In genomic region chr10:128210215-128211063, GRCh38 we compare ENCODE assay signal across 8 cellular contexts.
DNase-seq lines count a peak whose midpoint lies in the region; ATAC-seq and TF ChIP-seq lines count a peak whose summit lies in the region.

No MANE protein-coding gene starts in this region.

- H3K27ac Mint-ChIP-seq in activated naive CD8-positive, alpha-beta T cell, result no peak overlapping the region

- H3K9me3 ChIP-seq in HCT116 (ENCODE audit: control insufficient read depth in 1 of 2, insufficient read depth in 1 of 2, low read depth in 1 of 2, low read length in 2 of 2) (no peaks in the 10 kb centered on the region), heart right ventricle (no peaks in the 10 kb centered on the region), psoas muscle (no peaks in the 10 kb centered on the region), uterus (no peaks in the 10 kb centered on the region)

- CTCF ChIA-PET in HCT116 (lab: Charles Lee), result interaction anchor here (0.6 to 1.7 kb wide), 3 partner anchors 32 to 549 kb away, joined by 4 to 16 read pairs (median 6); no protein-coding TSS in a partner anchor

- no peaks in the 10 kb centered on the region for H3K9me3 Mint-ChIP-seq in activated naive CD8-positive, alpha-beta T cell (ENCODE audit: low read depth)

- peak overlapping the region; percentile 80 for H3K4me3 Mint-ChIP-seq in activated naive CD8-positive, alpha-beta T cell

- no TSS peak for BruUV-seq in HCT116 (replicated peaks; lab: Mats Ljungman, UMichigan)

- H3K36me3 Mint-ChIP-seq in activated naive CD8-positive, alpha-beta T cell, result no peaks in the 10 kb centered on the region

- H3K79me2 ChIP-seq in HCT116 (ENCODE audit: insufficient read depth, low read length), result no peaks in the 10 kb centered on the region

- TF ChIP-seq POLR2A in HCT116 (IDR thresholded peaks at IDR 0.05; ENCODE audit: borderline replicate concordance, extremely low read depth, insufficient read depth, insufficient read length), result no peak
- TF ChIP-seq POLR2A in uterus (IDR thresholded peaks at IDR 0.05), result no peak

- peaks cover 2 to 21% of the 10 kb centered on the region in 2 experiments; a peak in 2 of 4 replicates for H3K4me1 ChIP-seq in HCT116 (ENCODE audit: control insufficient read depth in 1 of 2, insufficient read depth in 2 of 2, low read length in 2 of 2)
- peaks cover 0 to 19% (median 5%) of the 10 kb centered on the region in 9 donors for H3K4me1 ChIP-seq in heart right ventricle
- no peaks in the 10 kb centered on the region for H3K4me1 ChIP-seq in psoas muscle
- H3K4me1 ChIP-seq in uterus, result peaks cover 0 to 5% of the 10 kb centered on the region in 2 donors

- peak overlapping the region; percentile 25 for H2AFZ ChIP-seq in HCT116 (ENCODE audit: low read depth, low read length, poor library complexity, severe bottlenecking)

- no peaks in the 10 kb centered on the region for H3K36me3 ChIP-seq in HCT116 (ENCODE audit: control insufficient read depth in 1 of 2, insufficient read depth in 2 of 2, low read length in 2 of 2)
- no peaks in the 10 kb centered on the region for H3K36me3 ChIP-seq in heart right ventricle
- H3K36me3 ChIP-seq in psoas muscle (ENCODE audit: insufficient read depth in 1 of 2, low read depth in 1 of 2), result no peaks in the 10 kb centered on the region
- no peaks in the 10 kb centered on the region for H3K36me3 ChIP-seq in uterus

- no peaks in the 10 kb centered on the region for H3K27me3 ChIP-seq in HCT116 (ENCODE audit: insufficient read depth, low read length)
- peaks cover 0 to 49% (median 6%) of the 10 kb centered on the region in 7 donors for H3K27me3 ChIP-seq in heart right ventricle
- H3K27me3 ChIP-seq in psoas muscle (ENCODE audit: insufficient read depth in 3 of 3, low read length in 2 of 3), result peaks cover 0 to 31% (median 7%) of the 10 kb centered on the region in 3 donors
- no peaks in the 10 kb centered on the region for H3K27me3 ChIP-seq in uterus

- peak overlapping the region; percentile 88 for H3K4me2 ChIP-seq in HCT116 (ENCODE audit: low read length)

- no peaks in the 10 kb centered on the region for H4K20me1 ChIP-seq in HCT116 (ENCODE audit: insufficient read depth)

- intact Hi-C loops in HCT116 (cut with micrococcal nuclease), result loop anchor here (2.0 kb wide), 1 partner anchor 132 kb away; no protein-coding TSS in a partner anchor
- intact Hi-C loops in heart right ventricle (cut with DNase I), result loop anchor here in 1 of 10 donors (10.0 kb wide), 1 partner anchor 1764 kb away; no protein-coding TSS in a partner anchor
- intact Hi-C loops in psoas muscle (cut with DNase I), result no loop called here
- intact Hi-C loops in uterus (cut with DNase I; ENCODE audit: low total_unique reads), result no loop called here

- H3K27ac ChIP-seq in HCT116 (ENCODE audit: low read depth, low read length), result peak overlapping the region; percentile 69; the same call in 1 of the 2 replicates
- H3K27ac ChIP-seq in heart right ventricle, result peak overlapping the region in 9 of 10 donors; percentile 25 to 94 (median 64)
- no peak overlapping the region for H3K27ac ChIP-seq in psoas muscle
- H3K27ac ChIP-seq in uterus, result no peak overlapping the region

- in situ Hi-C loops in SK-MEL-5 (cut with HindIII; ENCODE audit: low pct_unique_long_range_greater_than_20kb, low sequenced_read_pairs), result no loop called here

- H3K4me3 ChIP-seq in HCT116 (replicated peaks in 1 of 2; ENCODE audit: low read depth in 1 of 2, low read length in 2 of 2), result peak overlapping the region; percentile 51 to 65
- peak overlapping the region; percentile 52 to 88 (median 70) for H3K4me3 ChIP-seq in heart right ventricle
- peak overlapping the region; percentile 69 for H3K4me3 ChIP-seq in psoas muscle
- H3K4me3 ChIP-seq in uterus, result peak overlapping the region; percentile 27 to 38

- H3K27me3 Mint-ChIP-seq in activated naive CD8-positive, alpha-beta T cell, result no peaks in the 10 kb centered on the region

- POLR2A ChIA-PET in HCT116 (lab: Charles Lee), result interaction anchor here (0.7 kb wide), 1 partner anchor 1857 kb away, joined by 3 read pairs; no protein-coding TSS in a partner anchor

- 2% methylated on average over 88 to 91 of the region's 91 CpGs for WGBS in heart right ventricle, 2 donors
- WGBS in psoas muscle, 3 donors, result 3 to 5% (median 3%) methylated on average over 50 to 91 of the region's 91 CpGs

- DNase-seq in Daoy (ENCODE audit: low read depth), result peak; percentile 60
- DNase-seq in HCT116 (ENCODE audit: low read depth, low spot score), result peak; percentile 32
- DNase-seq in SK-MEL-5 (ENCODE audit: low read depth, low spot score), result peak; percentile 38
- DNase-seq in heart right ventricle, result peak; percentile 65 to 80
- DNase-seq in psoas muscle, result peak; percentile 66 to 77
- DNase-seq in uterus, result peak; percentile 30 to 50
- no peak for DNase-seq in NCI-H1092 (lab: John Stamatoyannopoulos, UW)

- RAD21 ChIA-PET in HCT116 (lab: Charles Lee; ENCODE audit: low non-redundant PET in 1 of 2, low total read pairs in 2 of 2, uncharacterized antibody in 2 of 2, unreplicated experiment in 2 of 2), result no interaction called here

- no peaks in the 10 kb centered on the region for H3K9me2 ChIP-seq in HCT116 (ENCODE audit: insufficient read depth)

- peak; percentile 82 for ATAC-seq in HCT116
- peak; percentile 68 to 87 (median 82) for ATAC-seq in heart right ventricle
- peak; percentile 55 to 80 (median 72) for ATAC-seq in psoas muscle

- TF ChIP-seq RAD21 in HCT116 (IDR thresholded peaks at IDR 0.05; ENCODE audit: low read depth), result no peak; the same call in 1 of the 2 replicates

- H3K4me1 Mint-ChIP-seq in activated naive CD8-positive, alpha-beta T cell (ENCODE audit: low read depth), result peaks cover 11% of the 10 kb centered on the region

- H3K9ac ChIP-seq in HCT116 (ENCODE audit: low read length), result peak overlapping the region; percentile 54

- peak; percentile 58 to 88 (median 75); a peak in 5 of 6 replicates for TF ChIP-seq CTCF in HCT116 (IDR thresholded peaks at IDR 0.05 in 2 of 3, conservative IDR thresholded peaks at IDR 0.05 in 1 of 3; ENCODE audit: borderline replicate concordance in 1 of 3, insufficient read depth in 1 of 3, low read depth in 2 of 3, low read length in 2 of 3)
- TF ChIP-seq CTCF in heart right ventricle (IDR thresholded peaks at IDR 0.05), result peak; percentile 70 to 88 (median 77)
- TF ChIP-seq CTCF in psoas muscle (IDR thresholded peaks at IDR 0.05), result peak; percentile 57
- peak; percentile 46 to 62 (median 58) for TF ChIP-seq CTCF in uterus (IDR thresholded peaks at IDR 0.05)

TF ChIP-seq in HCT116, 20 proteins besides CTCF, POLR2A, EP300 and RAD21:
- TF ChIP-seq YY1 (IDR thresholded peaks at IDR 0.05; ENCODE audit: extremely low read depth, insufficient replicate concordance, low read depth, low read length), result peak; percentile 60
- TF ChIP-seq EZH2 (IDR thresholded peaks at IDR 0.05), result no peak
- peak; percentile 68 for TF ChIP-seq ZFX (IDR thresholded peaks at IDR 0.05)
- no peak for TF ChIP-seq TCF7L2 (IDR thresholded peaks at IDR 0.05; ENCODE audit: borderline replicate concordance, extremely low read depth, insufficient read depth, insufficient read length)
- TF ChIP-seq EZH2phosphoT487 (IDR thresholded peaks at IDR 0.05; ENCODE audit: borderline replicate concordance), result no peak
- no peak for TF ChIP-seq FOSL1 (IDR thresholded peaks at IDR 0.05; ENCODE audit: low read depth)
- peak; percentile 71 for TF ChIP-seq POLR2AphosphoS5 (IDR thresholded peaks at IDR 0.05; ENCODE audit: low read depth, low read length)
- TF ChIP-seq ZNF274 (IDR thresholded peaks at IDR 0.05; ENCODE audit: low read depth, low read length), result no peak
- TF ChIP-seq ELF1 (IDR thresholded peaks at IDR 0.05; ENCODE audit: borderline replicate concordance, low read depth), result no peak
- TF ChIP-seq SP1 (IDR thresholded peaks at IDR 0.05; ENCODE audit: low read depth), result no peak
- no peak for TF ChIP-seq CEBPB (IDR thresholded peaks at IDR 0.05; ENCODE audit: low read depth)

Comparison
In these comparisons a context has a peak if more than half of its experiments do, and no peak if none do; other contexts are left out.
1. H3K27ac ChIP-seq: peak in HCT116 (single experiment) and heart right ventricle (9 of 10); none in psoas muscle (single experiment) and uterus (0 of 2).
2. Peak in every context shown above with its lines, with median percentiles within 50 percentile points of each other: ATAC-seq, H3K4me3 ChIP-seq and CTCF ChIP-seq.